8 cellular contexts compared by ENCODE assay signal in genomic region chr6:138987299-138987642, GRCh38. TPM values are rescaled to one million over a fixed set of nuclear protein-coding genes. Genes with fewer than 3 reads are reported as not detected.
A peak's percentile ranks its signal among the peaks of the same experiment; 100 is the strongest.
DNase-seq lines count a peak whose midpoint lies in the region; ATAC-seq and TF ChIP-seq lines count a peak whose summit lies in the region.

No MANE protein-coding gene starts in this region.

- H3K4me3 Mint-ChIP-seq in IgD-negative memory B cell = peak overlapping the region; percentile 82 to 93 (median 91)

- TF ChIP-seq CTCF in choroid plexus epithelial cell (conservative IDR thresholded peaks at IDR 0.05; ENCODE audit: low read depth, low read length) = no peak

- DNase-seq in choroid plexus epithelial cell (ENCODE audit: low read depth) (no peak), midbrain (lab: John Stamatoyannopoulos, UW) (peak; percentile 45), NCI-H1048 (lab: John Stamatoyannopoulos, UW) (no peak), ureter (ENCODE audit: low spot score) (no peak)
- DNase-seq in activated CD4-positive, alpha-beta T cell treated with anti-CD3 and anti-CD28 coated beads, Interleukin-2, amount 50 U/mL, for 1 hour = no peak

- ATAC-seq in GM18498 (IDR thresholded peaks at IDR 0.05; ENCODE audit: unreplicated experiment) = peak; percentile 1
- no peak for ATAC-seq in GM19455 (IDR thresholded peaks at IDR 0.05; ENCODE audit: unreplicated experiment)

- peaks cover 7 to 19% (median 14%) of the 10 kb centered on the region in 3 donors for H3K4me1 Mint-ChIP-seq in IgD-negative memory B cell

- peak overlapping the region; percentile 87 for H3K4me3 ChIP-seq in choroid plexus epithelial cell (ENCODE audit: low read depth, low read length)

- H3K27me3 Mint-ChIP-seq in IgD-negative memory B cell = no peaks in the 10 kb centered on the region

- H3K9me3 Mint-ChIP-seq in IgD-negative memory B cell = no peaks in the 10 kb centered on the region

- no peaks in the 10 kb centered on the region for H3K36me3 Mint-ChIP-seq in IgD-negative memory B cell

- peak overlapping the region in 1 of 3 donors; percentile 77 for H3K27ac Mint-ChIP-seq in IgD-negative memory B cell

RNA-seq across cellular contexts. Expression of gene REPS1, which starts 0.8 kb away (rescaled TPM):
- polyA plus RNA-seq in IgD-negative memory B cell = 22.0 TPM
- total RNA-seq in ureter = 89.5 TPM

RNA-seq across cellular contexts. Expression of gene ABRACL, which starts 41.3 kb away (rescaled TPM):
- 62.0 TPM for polyA plus RNA-seq in IgD-negative memory B cell
- total RNA-seq in ureter = 42.1 TPM
